In the genomic region with DNA sequence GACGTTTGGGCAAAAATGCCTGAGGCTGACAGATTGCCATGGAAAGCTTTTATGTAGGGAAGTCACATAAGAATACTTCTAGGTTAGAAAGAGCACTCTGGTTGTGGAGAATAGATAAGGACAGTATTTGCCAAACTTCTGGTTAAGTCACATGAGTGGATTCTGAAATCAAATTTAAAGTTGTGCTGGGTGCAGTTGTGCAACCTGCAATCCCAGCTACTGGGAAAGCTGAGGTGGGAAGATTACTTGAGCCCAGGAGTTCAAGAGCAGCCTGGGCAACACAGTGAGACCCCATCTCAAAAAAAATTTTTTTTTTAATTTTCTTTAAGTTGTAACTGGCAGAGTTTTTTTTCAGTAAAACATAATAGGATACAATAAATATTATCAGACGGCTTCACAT, we compare ENCODE assay signal across 13 cellular contexts.
"Had no signal": no experiment of that assay in that cellular context is flagged by ENCODE, and none has a peak within 500 bp of the region (broad histone marks: within the 10 kb centered on the region; RNA-seq: fewer than 3 reads in every experiment).

No MANE protein-coding gene starts in this region.

- H3K4me3 ChIP-seq: body of pancreas had no signal

- H3K4me1 ChIP-seq: body of pancreas had no signal

- ATAC-seq: body of pancreas, left ventricle myocardium superior had no signal

- DNase-seq: activated CD4-positive, CD25-positive, alpha-beta regulatory T cell; activated CD8-positive, alpha-beta memory T cell treated with anti-CD3 and anti-CD28 coated beads, Interleukin-2, amount 50 U/mL, for 48 hours; activated gamma-delta T cell; amygdala; body of pancreas; caudate nucleus; hippocampal formation; kidney; left ventricle myocardium superior; mesendoderm; posterior cingulate gyrus; retina; stimulated activated naive B cell treated with anti-CD40 and anti-IgM and Interleukin-4, amounts not matched to agents 10 μg/mL and 1 μg/mL and 100 μg/mL, for 72 hours had no signal

- H3K27ac ChIP-seq: body of pancreas had no signal

- H3K9me3 ChIP-seq: body of pancreas had no signal

- H3K27me3 ChIP-seq: body of pancreas had no signal
